8 cellular contexts compared by ENCODE assay signal in the genomic region with DNA sequence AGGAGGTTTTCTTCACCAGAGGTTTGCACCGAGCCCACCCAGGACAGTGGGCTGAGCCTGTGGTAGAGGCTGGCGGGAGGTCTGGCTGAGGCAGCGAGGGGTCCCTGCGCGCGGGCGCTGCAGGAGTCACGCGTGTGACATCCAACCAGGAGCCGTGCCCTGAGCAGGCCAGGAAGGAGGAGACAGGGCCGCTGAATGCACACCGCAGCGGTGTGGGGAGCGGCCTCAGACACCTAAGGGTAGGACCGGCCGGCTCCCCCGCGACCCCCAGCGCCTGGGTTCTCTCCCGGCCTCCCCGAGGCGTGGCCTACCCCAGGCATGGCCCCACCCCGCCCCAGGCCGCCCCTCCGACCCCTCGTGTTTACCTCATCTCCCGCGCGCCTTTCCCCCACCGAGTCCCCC. TPM values are rescaled to one million over a fixed set of nuclear protein-coding genes. Genes with fewer than 3 reads are reported as not detected.
A peak's percentile ranks its signal among the peaks of the same experiment; 100 is the strongest.
DNase-seq lines count a peak whose midpoint lies in the region; ATAC-seq, FAIRE-seq and TF ChIP-seq lines count a peak whose summit lies in the region.

No MANE protein-coding gene starts in this region.

- H3K36me3 ChIP-seq in CD8-positive, alpha-beta T cell (ENCODE audit: insufficient read depth, low read length), result no peaks in the 10 kb centered on the region
- H3K36me3 ChIP-seq in Panc1 (ENCODE audit: control insufficient read depth, insufficient read depth, low read length) (no peaks in the 10 kb centered on the region), ascending aorta (no peaks in the 10 kb centered on the region), iPS-18a (ENCODE audit: control insufficient read depth, low read depth, low read length) (no peaks in the 10 kb centered on the region)

- CTCF ChIA-PET in CD8-positive, alpha-beta T cell (lab: Charles Lee), result interaction anchor here (1.1 kb wide), 1 partner anchor 9 kb away, joined by 4 read pairs; no protein-coding TSS in a partner anchor
- CTCF ChIA-PET in Panc1 (lab: Charles Lee), result interaction anchor here (0.7 kb wide), 1 partner anchor 972 kb away, joined by 5 read pairs; no protein-coding TSS in a partner anchor

- no peaks in the 10 kb centered on the region for H3K9me3 ChIP-seq in CD8-positive, alpha-beta T cell (ENCODE audit: low read length)
- H3K9me3 ChIP-seq in Panc1 (ENCODE audit: control insufficient read depth, insufficient read depth, low read depth, low read length), result peaks cover 21% of the 10 kb centered on the region; the same call in 1 of the 2 replicates
- no peaks in the 10 kb centered on the region for H3K9me3 ChIP-seq in ascending aorta
- H3K9me3 ChIP-seq in iPS-18a (ENCODE audit: control insufficient read depth, low read depth, low read length), result peaks cover 17% of the 10 kb centered on the region

- H3K27me3 Mint-ChIP-seq in CD8-positive, alpha-beta T cell (ENCODE audit: low read depth), result no peaks in the 10 kb centered on the region

- POLR2A ChIA-PET in CD8-positive, alpha-beta T cell (lab: Charles Lee), result interaction anchor here (1.0 to 1.3 kb wide), 2 partner anchors 13 to 708 kb away, joined by 3 to 6 read pairs; a partner anchor contains a TSS
- POLR2A ChIA-PET in Panc1 (lab: Charles Lee), result interaction anchor here (0.6 kb wide), 1 partner anchor 58 kb away, joined by 9 read pairs; no protein-coding TSS in a partner anchor

- H3K27ac ChIP-seq in CD8-positive, alpha-beta T cell (ENCODE audit: low read depth, low read length), result peak overlapping the region; percentile 80
- H3K27ac ChIP-seq in Panc1 (ENCODE audit: low read length) (peak overlapping the region; percentile 83), ascending aorta (peak overlapping the region; percentile 93 to 94), iPS-18a (ENCODE audit: low read length) (no peak overlapping the region), skin epidermis (peak overlapping the region; percentile 80 to 98 (median 91))

- ATAC-seq in CD8-positive, alpha-beta T cell, result peak; percentile 50
- ATAC-seq in HG03342 (IDR thresholded peaks at IDR 0.05; ENCODE audit: unreplicated experiment) (peak; percentile 51), Panc1 (peak; percentile 80)

- H3K4me1 Mint-ChIP-seq in CD8-positive, alpha-beta T cell (ENCODE audit: low read depth), result peaks cover 26% of the 10 kb centered on the region

- no peak for TF ChIP-seq CTCF in CD8-positive, alpha-beta T cell (IDR thresholded peaks at IDR 0.05)
- TF ChIP-seq CTCF in Panc1 (IDR thresholded peaks at IDR 0.05), result no peak
- TF ChIP-seq CTCF in ascending aorta (IDR thresholded peaks at IDR 0.05), result no peak

- H3K4me3 Mint-ChIP-seq in CD8-positive, alpha-beta T cell, result peak overlapping the region; percentile 84

- H3K4me1 ChIP-seq in CD8-positive, alpha-beta T cell (ENCODE audit: insufficient read depth, low read length), result peaks cover 11% of the 10 kb centered on the region
- peaks cover 17% of the 10 kb centered on the region for H3K4me1 ChIP-seq in Panc1 (ENCODE audit: control insufficient read depth, insufficient read depth, low read length)
- peaks cover 0 to 4% of the 10 kb centered on the region in 2 donors for H3K4me1 ChIP-seq in ascending aorta
- no peaks in the 10 kb centered on the region for H3K4me1 ChIP-seq in iPS-18a (ENCODE audit: control insufficient read depth, low read depth, low read length)

- intact Hi-C loops in CD8-positive, alpha-beta T cell (cut with DNase I, micrococcal nuclease), result loop anchor here (1.0 to 10.0 kb wide), 13 partner anchors 51 to 1971 kb away; a partner anchor contains a TSS
- intact Hi-C loops in Panc1 (cut with micrococcal nuclease; ENCODE audit: unreplicated experiment), result no loop called here
- intact Hi-C loops in ascending aorta (cut with DNase I), result loop anchor here (5.0 kb wide), 3 partner anchors 91 to 394 kb away; a partner anchor contains a TSS

- peak overlapping the region; percentile 81 for H3K27ac Mint-ChIP-seq in CD8-positive, alpha-beta T cell

- DNase-seq in CD8-positive, alpha-beta T cell, result peak in 4 of 7 experiments; percentile 9 to 39 (median 30)
- DNase-seq in GM19239 (ENCODE audit: insufficient read length, low spot score) (peak; percentile 41), Panc1 (ENCODE audit: low read depth, low spot score) (no peak), ascending aorta (ENCODE audit: low spot score in 2 of 2) (peak in 1 of 2 donors; percentile 79), globus pallidus (ENCODE audit: low spot score) (no peak)

- H3K27me3 ChIP-seq in CD8-positive, alpha-beta T cell (ENCODE audit: insufficient read depth, low read length), result no peaks in the 10 kb centered on the region
- H3K27me3 ChIP-seq in Panc1 (ENCODE audit: control insufficient read depth, insufficient read depth, low read length) (no peaks in the 10 kb centered on the region), ascending aorta (no peaks in the 10 kb centered on the region), iPS-18a (ENCODE audit: control insufficient read depth, insufficient read depth, low read length) (no peaks in the 10 kb centered on the region)

- H3K4me3 ChIP-seq in CD8-positive, alpha-beta T cell (ENCODE audit: low read depth, low read length), result peak overlapping the region; percentile 58
- H3K4me3 ChIP-seq in Panc1 (ENCODE audit: low read depth in 2 of 2, low read length in 2 of 2), result peak overlapping the region; percentile 59 to 61
- peak overlapping the region; percentile 79 to 85 for H3K4me3 ChIP-seq in ascending aorta
- peak overlapping the region; percentile 78 for H3K4me3 ChIP-seq in iPS-18a (ENCODE audit: low read length)
- peak overlapping the region; percentile 54 to 87 (median 74) for H3K4me3 ChIP-seq in skin epidermis

- in situ Hi-C loops in Panc1 (cut with HindIII; ENCODE audit: low pct_unique_long_range_greater_than_20kb, low sequenced_read_pairs), result no loop called here

- peak overlapping the region; percentile 48 for H3K9ac ChIP-seq in iPS-18a (ENCODE audit: low read length)

- BruUV-seq in Panc1 (replicated peaks; lab: Mats Ljungman, UMichigan), result no TSS peak

- H3K36me3 Mint-ChIP-seq in CD8-positive, alpha-beta T cell, result no peaks in the 10 kb centered on the region

- FAIRE-seq in GM19239 (lab: Jason Lieb, UNC), result peak; percentile 55

- H3K9me3 Mint-ChIP-seq in CD8-positive, alpha-beta T cell, result no peaks in the 10 kb centered on the region

RNA-seq across cellular contexts. Expression of a gene that starts 0.4 kb away (rescaled TPM):
- 10 to 100 TPM; 24.0 to 26.1 TPM for total RNA-seq in CD8-positive, alpha-beta T cell
- 39.0 TPM for total RNA-seq in Panc1 (2021; ENCODE audit: unreplicated experiment)
- polyA plus RNA-seq in Panc1 (2012; ENCODE audit: insufficient read length), result 43.3 TPM
- total RNA-seq in ascending aorta, result 111 TPM

Comparison
In these comparisons a context has a peak if more than half of its experiments do, and no peak if none do; other contexts are left out.
1. DNase-seq: peak in CD8-positive, alpha-beta T cell (4 of 7) and GM19239 (single experiment); none in Panc1 (single experiment) and globus pallidus (single experiment).
2. Peak in every context shown above with its lines, with median percentiles within 50 percentile points of each other: ATAC-seq and H3K4me3 ChIP-seq.